20 cellular contexts compared by ENCODE assay signal in the genomic region with DNA sequence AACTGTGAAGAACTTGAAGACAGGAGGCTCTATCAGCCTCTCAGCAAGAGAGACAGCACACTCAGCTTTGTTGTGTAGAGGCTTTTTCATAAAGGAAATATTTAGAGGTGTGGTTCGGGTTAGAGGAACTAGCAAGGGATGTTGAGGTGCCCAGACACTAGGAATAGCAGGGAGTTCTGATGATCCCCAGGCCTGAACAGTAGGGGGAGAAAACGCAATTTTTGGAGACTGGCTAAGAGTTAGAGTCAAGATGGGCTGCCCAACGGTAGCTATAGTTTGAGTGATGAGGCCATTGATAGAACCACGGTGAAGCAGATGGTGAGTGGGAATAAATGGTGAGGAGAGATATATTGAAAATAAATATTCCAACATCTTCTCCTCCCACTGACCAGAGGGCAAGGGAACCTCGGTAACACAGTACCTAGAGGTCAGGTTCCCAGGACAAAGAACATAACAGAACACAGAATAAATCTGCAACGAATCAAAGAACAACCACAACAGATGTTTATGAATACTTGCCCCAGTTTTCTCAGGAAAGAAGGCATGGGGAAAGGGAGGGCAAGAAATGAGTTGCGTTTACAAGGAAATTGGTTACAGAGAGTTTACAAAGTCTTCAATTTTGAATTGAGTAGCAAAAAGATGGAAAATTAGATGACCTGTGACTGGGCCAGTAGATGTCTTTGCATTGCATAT.
"Had no signal": no experiment of that assay in that cellular context is flagged by ENCODE, and none has a peak within 500 bp of the region (broad histone marks: within the 10 kb centered on the region; RNA-seq: fewer than 3 reads in every experiment).

No MANE protein-coding gene starts in this region.

- H3K4me3 ChIP-seq: esophagus squamous epithelium, gastroesophageal sphincter, hepatocyte, mucosa of descending colon, psoas muscle, spleen, stomach, thoracic aorta, transverse colon had no signal

- H3K27ac ChIP-seq: esophagus squamous epithelium, gastroesophageal sphincter, hepatocyte, neutrophil, psoas muscle, spleen, stomach, thoracic aorta, transverse colon had no signal

- H3K4me1 ChIP-seq: gastroesophageal sphincter, psoas muscle, spleen, stomach, transverse colon had no signal

- H3K79me2 ChIP-seq: hepatocyte had no signal

- DNase-seq: effector memory CD4-positive, alpha-beta T cell; esophagus squamous epithelium; mucosa of descending colon; naive thymus-derived CD8-positive, alpha-beta T cell; psoas muscle; retina; spleen; stimulated activated CD4-positive, alpha-beta T cell treated with anti-CD3 and anti-CD28 coated beads, Interleukin-15, amount 100 ng/mL, for 24 hours; stimulated activated CD4-positive, alpha-beta T cell treated with anti-CD3 and anti-CD28 coated beads, Interleukin-1b, Interleukin-23, amount 100 ng/mL, for 48 hours; stimulated activated CD4-positive, alpha-beta T cell treated with anti-CD3 and anti-CD28 coated beads, Interleukin-4, amount 100 ng/mL, for 4 hours; stimulated activated naive B cell treated with anti-CD40 and anti-IgM and Interleukin-4, amounts not matched to agents 10 μg/mL and 1 μg/mL and 100 μg/mL, for 72 hours; stomach; substantia nigra; transverse colon had no signal

- H3K9me3 ChIP-seq: esophagus squamous epithelium, gastroesophageal sphincter, mucosa of descending colon, neutrophil, psoas muscle, spleen, stomach, thoracic aorta, transverse colon had no signal

- H2AFZ ChIP-seq: hepatocyte had no signal

- H3K4me2 ChIP-seq: hepatocyte had no signal

- ATAC-seq: gastroesophageal sphincter; left lobe of liver; mucosa of descending colon; naive thymus-derived CD8-positive, alpha-beta T cell; psoas muscle; sciatic nerve; stimulated activated naive B cell treated with anti-CD40 and anti-IgM and Interleukin-4, amounts not matched to agents 10 μg/mL and 1 μg/mL and 100 μg/mL, for 72 hours had no signal

- H3K27me3 ChIP-seq: stomach had no signal

- H3K36me3 ChIP-seq: esophagus squamous epithelium, gastroesophageal sphincter, neutrophil, spleen, stomach, thoracic aorta, transverse colon had no signal
